Comparison of ENCODE assay signal across 8 cellular contexts in the genomic region with DNA sequence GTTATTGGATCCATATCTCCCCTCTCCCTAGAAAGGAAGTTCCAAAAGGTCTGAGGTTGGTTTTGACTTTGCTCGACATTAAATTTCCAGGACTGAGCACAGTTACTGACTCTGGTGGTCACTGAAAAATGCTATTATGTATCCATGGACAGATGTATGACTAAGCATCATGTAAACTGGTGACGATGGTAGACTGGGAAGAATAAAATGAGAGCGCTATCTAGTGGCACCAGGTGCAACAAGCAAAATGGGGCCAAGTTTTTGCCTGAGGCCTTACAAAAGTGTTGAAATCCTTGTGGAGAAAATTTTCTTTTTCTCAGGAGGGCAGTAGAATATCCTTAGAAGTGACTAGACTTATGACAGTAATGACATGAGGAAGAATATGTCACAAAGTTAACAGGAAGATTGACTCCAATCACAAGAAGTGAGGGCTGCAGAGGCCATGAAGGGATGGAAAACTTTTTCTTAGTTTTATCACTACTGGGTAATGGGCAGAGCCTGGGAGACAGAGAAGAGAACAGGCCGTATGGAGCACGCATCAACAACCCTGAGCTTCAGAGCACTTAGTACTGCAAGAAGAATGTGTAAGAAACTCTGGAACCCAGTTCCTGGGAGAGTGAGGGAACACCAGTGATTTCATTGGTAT.
DNase-seq lines count a peak whose midpoint lies in the region; ATAC-seq, FAIRE-seq and TF ChIP-seq lines count a peak whose summit lies in the region.

No MANE protein-coding gene starts in this region.

- H3K9ac ChIP-seq in kidney (ENCODE audit: low read length in 2 of 2): no peak overlapping the region

- CTCF ChIA-PET in OCI-LY7 (lab: Charles Lee; ENCODE audit: unreplicated experiment): interaction anchor here (1.1 kb wide), 1 partner anchor 265 kb away, joined by 4 read pairs; no protein-coding TSS in a partner anchor

- no peaks in the 10 kb centered on the region for H3K9me3 ChIP-seq in OCI-LY7 (ENCODE audit: low read length)
- no peaks in the 10 kb centered on the region for H3K9me3 ChIP-seq in kidney (ENCODE audit: control insufficient read depth in 1 of 2, low read length in 2 of 2)
- H3K9me3 ChIP-seq in testis: no peaks in the 10 kb centered on the region

- H4K20me1 ChIP-seq in OCI-LY7 (ENCODE audit: insufficient read depth, low read length): no peaks in the 10 kb centered on the region

- POLR2A ChIA-PET in OCI-LY7 (lab: Charles Lee): interaction anchor here (2.2 kb wide), 1 partner anchor 10 kb away, joined by 6 read pairs; no protein-coding TSS in a partner anchor

- H3K27ac ChIP-seq in OCI-LY7 (ENCODE audit: low read depth, low read length, poor library complexity, severe bottlenecking) (no peak overlapping the region), kidney (ENCODE audit: low read depth in 2 of 2, low read length in 2 of 2) (no peak overlapping the region), testis (peak overlapping the region; percentile 66 to 77)

- BruUV-seq in OCI-LY7 (replicated peaks; lab: Mats Ljungman, UMichigan): no TSS peak

- intact Hi-C loops in OCI-LY7 (cut with micrococcal nuclease; ENCODE audit: unreplicated experiment) (loop anchor here (1.0 to 2.0 kb wide), 3 partner anchors 47 to 265 kb away; no protein-coding TSS in a partner anchor), kidney (cut with DNase I) (no loop called here), testis (cut with DNase I; ENCODE audit: low total_unique reads) (no loop called here)

- ATAC-seq in HG03521 (IDR thresholded peaks at IDR 0.05; ENCODE audit: unreplicated experiment): peak; percentile 57
- ATAC-seq in HG03108 (IDR thresholded peaks at IDR 0.05; ENCODE audit: unreplicated experiment): no peak

- peak overlapping the region; percentile 1; the same call in 1 of the 2 replicates for H2AFZ ChIP-seq in OCI-LY7 (ENCODE audit: low read length)

- TF ChIP-seq POLR2A in testis (IDR thresholded peaks at IDR 0.05): no peak

- no peak overlapping the region for H3K4me2 ChIP-seq in OCI-LY7 (ENCODE audit: low read length)

- no peaks in the 10 kb centered on the region for H3K4me1 ChIP-seq in OCI-LY7 (ENCODE audit: insufficient read depth, low read length, poor library complexity, severe bottlenecking)
- no peaks in the 10 kb centered on the region for H3K4me1 ChIP-seq in kidney (ENCODE audit: control insufficient read depth in 1 of 2, insufficient read depth in 1 of 2, low read depth in 1 of 2, low read length in 2 of 2)
- peaks cover 26% of the 10 kb centered on the region for H3K4me1 ChIP-seq in testis

- no peaks in the 10 kb centered on the region for H3K36me3 ChIP-seq in OCI-LY7 (ENCODE audit: insufficient read depth, low read length)
- no peaks in the 10 kb centered on the region for H3K36me3 ChIP-seq in kidney (ENCODE audit: control insufficient read depth in 1 of 2, insufficient read depth in 2 of 2, low read length in 2 of 2)
- no peaks in the 10 kb centered on the region for H3K36me3 ChIP-seq in testis (ENCODE audit: low read depth, missing control alignments)

- peak; percentile 72 for FAIRE-seq in kidney (lab: Jason Lieb, UNC)

- WGBS in testis, 2 donors: 63 to 78% methylated on average over 5 of the region's 5 CpGs

- H3K79me2 ChIP-seq in OCI-LY7 (ENCODE audit: insufficient read depth, low read depth, low read length): no peaks in the 10 kb centered on the region

- in situ Hi-C loops in ACHN (cut with HindIII; ENCODE audit: low pct_ligation_motif_present, low pct_unique_long_range_greater_than_20kb, low sequenced_read_pairs): no loop called here
- in situ Hi-C loops in T47D (cut with HindIII; ENCODE audit: low pct_unique_long_range_greater_than_20kb, low sequenced_read_pairs): no loop called here

- H3K4me3 ChIP-seq in OCI-LY7 (ENCODE audit: low read depth, low read length, poor library complexity, severe bottlenecking) (no peak overlapping the region), kidney (ENCODE audit: low read length in 2 of 2) (no peak overlapping the region), testis (no peak overlapping the region)

- H3K27me3 ChIP-seq in testis: no peaks in the 10 kb centered on the region

- no peaks in the 10 kb centered on the region for H3K9me2 ChIP-seq in OCI-LY7 (ENCODE audit: insufficient read depth, low read length)

- DNase-seq in ACHN (peak; percentile 76), GF-D8 (lab: John Stamatoyannopoulos, UW) (peak; percentile 25), OCI-LY7 (ENCODE audit: low spot score) (peak; percentile 64), T47D (ENCODE audit: low read depth in 1 of 2, low spot score in 1 of 2) (peak; percentile 26 to 82), kidney (no peak), testis (peak; percentile 55)

- TF ChIP-seq CTCF in OCI-LY7 (conservative IDR thresholded peaks at IDR 0.05; ENCODE audit: low read length): peak; percentile 95
- TF ChIP-seq CTCF in kidney (IDR thresholded peaks at IDR 0.05; ENCODE audit: borderline replicate concordance, extremely low read depth, insufficient read depth): peak; percentile 59
- TF ChIP-seq CTCF in testis (IDR thresholded peaks at IDR 0.05): peak; percentile 41 to 61 (median 59)

Comparison
In these comparisons a context has a peak if more than half of its experiments do, and no peak if none do; other contexts are left out.
1. H3K27ac ChIP-seq: peak in testis (2 of 2); none in OCI-LY7 (single experiment) and kidney (0 of 2).
2. Peak in every context shown above with its lines, with median percentiles within 50 percentile points of each other: CTCF ChIP-seq.